ENCODE assay signal across 7 cellular contexts in genomic region chr17:13496553-13497056, GRCh38.
DNase-seq lines count a peak whose midpoint lies in the region; ATAC-seq, FAIRE-seq and TF ChIP-seq lines count a peak whose summit lies in the region.
"Not testable (repeated sequence)": the region's sequence is repeated elsewhere in the genome, so short reads cannot be mapped to it uniquely, and the experiment has no call there.

No MANE protein-coding gene starts in this region.

- H3K9me3 Mint-ChIP-seq in activated CD4-positive, alpha-beta T cell treated with anti-CD3 and anti-CD28 coated beads, Interleukin-2, amount 10 ng/mL, durations not matched to agents 24 days and 14 days; stimulated activated memory B cell treated with anti-CD40 and anti-IgM and Interleukin-4, amounts not matched to agents 10 μg/mL and 1 μg/mL and 100 μg/mL, for 72 hours: not testable (repeated sequence)

- not testable (repeated sequence) for DNase-seq in HTR-8/SVneo (ENCODE audit: insufficient read length, low spot score); bronchial epithelial cell (ENCODE audit: low read depth); upper lobe of right lung; aorta
- DNase-seq in activated CD4-positive, alpha-beta T cell treated with anti-CD3 and anti-CD28 coated beads, Interleukin-2, amount 10 ng/mL, durations not matched to agents 24 days and 14 days = peak; percentile 36

- TF ChIP-seq CTCF in HEK293 (tag by site-specific recombination; IDR thresholded peaks at IDR 0.05); bronchial epithelial cell (IDR thresholded peaks at IDR 0.05; ENCODE audit: insufficient read depth, low read length, severe bottlenecking); upper lobe of right lung (IDR thresholded peaks at IDR 0.05): not testable (repeated sequence)

- ATAC-seq in stimulated activated memory B cell treated with anti-CD40 and anti-IgM and Interleukin-4, amounts not matched to agents 10 μg/mL and 1 μg/mL and 100 μg/mL, for 72 hours = peak; percentile 8
- ATAC-seq in upper lobe of right lung (peak; percentile 34), aorta (ENCODE audit: low FRiP score) (peak; percentile 48)

- POLR2A ChIA-PET in HEK293 (lab: Yijun Ruan, JAX) = not testable (repeated sequence)

- intact Hi-C loops in activated CD4-positive, alpha-beta T cell treated with anti-CD3 and anti-CD28 coated beads, Interleukin-2, amount 10 ng/mL, durations not matched to agents 24 days and 14 days (cut with micrococcal nuclease); upper lobe of right lung (cut with DNase I); aorta (cut with DNase I): not testable (repeated sequence)

- CTCF ChIA-PET in HEK293 (lab: Yijun Ruan, JAX) = not testable (repeated sequence)

- H3K36me3 ChIP-seq in HEK293 (ENCODE audit: control insufficient read depth in 2 of 2, insufficient read depth in 1 of 2, low read length in 2 of 2); bronchial epithelial cell (ENCODE audit: control insufficient read depth, insufficient read depth, low read length); upper lobe of right lung; aorta (ENCODE audit: control insufficient read depth in 1 of 2, insufficient read depth in 2 of 2, low read length in 1 of 2): not testable (repeated sequence)

- H3K4me1 ChIP-seq in HEK293 (ENCODE audit: control insufficient read depth, insufficient read depth, low read length); upper lobe of right lung; aorta (ENCODE audit: control insufficient read depth in 1 of 2, insufficient read depth in 2 of 2, low read length in 2 of 2): not testable (repeated sequence)

- H3K4me3 ChIP-seq in HEK293 (ENCODE audit: low read depth, low read length); bronchial epithelial cell (ENCODE audit: low read depth, low read length); upper lobe of right lung; aorta (ENCODE audit: low read length in 2 of 2): not testable (repeated sequence)

- not testable (repeated sequence) for H3K9me3 ChIP-seq in HEK293 (ENCODE audit: control insufficient read depth, insufficient read depth, low read depth, low read length); upper lobe of right lung; aorta (ENCODE audit: control insufficient read depth, low read length)

- not testable (repeated sequence) for H3K36me3 Mint-ChIP-seq in activated CD4-positive, alpha-beta T cell treated with anti-CD3 and anti-CD28 coated beads, Interleukin-2, amount 10 ng/mL, durations not matched to agents 24 days and 14 days (ENCODE audit: low read depth); stimulated activated memory B cell treated with anti-CD40 and anti-IgM and Interleukin-4, amounts not matched to agents 10 μg/mL and 1 μg/mL and 100 μg/mL, for 72 hours

- not testable (repeated sequence) for H3K27ac Mint-ChIP-seq in activated CD4-positive, alpha-beta T cell treated with anti-CD3 and anti-CD28 coated beads, Interleukin-2, amount 10 ng/mL, durations not matched to agents 24 days and 14 days; stimulated activated memory B cell treated with anti-CD40 and anti-IgM and Interleukin-4, amounts not matched to agents 10 μg/mL and 1 μg/mL and 100 μg/mL, for 72 hours

- H3K27me3 Mint-ChIP-seq in activated CD4-positive, alpha-beta T cell treated with anti-CD3 and anti-CD28 coated beads, Interleukin-2, amount 10 ng/mL, durations not matched to agents 24 days and 14 days; stimulated activated memory B cell treated with anti-CD40 and anti-IgM and Interleukin-4, amounts not matched to agents 10 μg/mL and 1 μg/mL and 100 μg/mL, for 72 hours: not testable (repeated sequence)

- FAIRE-seq in HTR-8/SVneo (lab: Jason Lieb, UNC) (peak; percentile 28), bronchial epithelial cell (lab: Jason Lieb, UNC) (peak; percentile 82)

- H3K4me1 Mint-ChIP-seq in activated CD4-positive, alpha-beta T cell treated with anti-CD3 and anti-CD28 coated beads, Interleukin-2, amount 10 ng/mL, durations not matched to agents 24 days and 14 days; stimulated activated memory B cell treated with anti-CD40 and anti-IgM and Interleukin-4, amounts not matched to agents 10 μg/mL and 1 μg/mL and 100 μg/mL, for 72 hours: not testable (repeated sequence)

- H3K27me3 ChIP-seq in bronchial epithelial cell (ENCODE audit: control insufficient read depth, insufficient read depth, low read length); upper lobe of right lung; aorta (ENCODE audit: control insufficient read depth in 1 of 2, insufficient read depth in 2 of 2, low read length in 1 of 2): not testable (repeated sequence)

- not testable (repeated sequence) for H3K4me3 Mint-ChIP-seq in activated CD4-positive, alpha-beta T cell treated with anti-CD3 and anti-CD28 coated beads, Interleukin-2, amount 10 ng/mL, durations not matched to agents 24 days and 14 days; stimulated activated memory B cell treated with anti-CD40 and anti-IgM and Interleukin-4, amounts not matched to agents 10 μg/mL and 1 μg/mL and 100 μg/mL, for 72 hours

- H3K27ac ChIP-seq in HEK293 (ENCODE audit: extremely low read depth, low read depth, low read length); upper lobe of right lung; aorta (ENCODE audit: low read depth in 1 of 2, low read length in 2 of 2): not testable (repeated sequence)

- WGBS in aorta, 2 donors = 95% methylated on average over 20 to 24 of the region's 35 CpGs

TF ChIP-seq in HEK293, 187 proteins besides CTCF, POLR2A, EP300 and RAD21:
- 0 out of 2 replicates have a peak, but pooled peaks have one; percentile 6 for TF ChIP-seq ZNF202 (tag by site-specific recombination; IDR thresholded peaks at IDR 0.05; ENCODE audit: borderline replicate concordance)
TF ChIP-seq in HEK293: peak in this region for 1; not testable (repeated sequence) for 186.
